Comparison of ENCODE assay signal across 10 cellular contexts in genomic region chr2:201357216-201357615, GRCh38. TPM values are rescaled to one million over a fixed set of nuclear protein-coding genes. Genes with fewer than 3 reads are reported as not detected.
DNase-seq lines count a peak whose midpoint lies in the region; ATAC-seq and TF ChIP-seq lines count a peak whose summit lies in the region.
"Had no signal": no experiment of that assay in that cellular context is flagged by ENCODE, and none has a peak within 500 bp of the region (broad histone marks: within the 10 kb centered on the region; RNA-seq: fewer than 3 reads in every experiment).

FLACC1 (minus strand) TSS chr2:201357345; CDS start chr2:201351404, 5,941 bp downstream.

- H3K4me1 Mint-ChIP-seq in chondrocyte (ENCODE audit: low read depth): peaks cover 24% of the 10 kb centered on the region
- peaks cover 21% of the 10 kb centered on the region for H3K4me1 Mint-ChIP-seq in activated CD4-positive, alpha-beta memory T cell treated with anti-CD3 and anti-CD28 coated beads, Interleukin-2, amount 10 ng/mL, durations not matched to agents 7 days and 5 days
- H3K4me1 Mint-ChIP-seq in activated T-cell treated with anti-CD3 and anti-CD28 coated beads, Interleukin-2, amount 50 U/mL, for 24 hours (ENCODE audit: low read depth): peaks cover 26% of the 10 kb centered on the region

- H3K36me3 Mint-ChIP-seq in chondrocyte (ENCODE audit: low read depth): peaks cover 16% of the 10 kb centered on the region
- H3K36me3 Mint-ChIP-seq in activated CD4-positive, alpha-beta memory T cell treated with anti-CD3 and anti-CD28 coated beads, Interleukin-2, amount 10 ng/mL, durations not matched to agents 7 days and 5 days (ENCODE audit: low read depth): peaks cover 36% of the 10 kb centered on the region
- peaks cover 19% of the 10 kb centered on the region for H3K36me3 Mint-ChIP-seq in activated T-cell treated with anti-CD3 and anti-CD28 coated beads, Interleukin-2, amount 50 U/mL, for 24 hours (ENCODE audit: low read depth)

- H3K4me1 ChIP-seq in A673 (ENCODE audit: insufficient read depth, low read length, poor library complexity, severe bottlenecking) (no peaks in the 10 kb centered on the region), HUES64 (ENCODE audit: insufficient read depth, low read length) (no peaks in the 10 kb centered on the region), left lung (no peaks in the 10 kb centered on the region)

- H3K9me3 Mint-ChIP-seq in chondrocyte (ENCODE audit: low read depth): peaks cover 3% of the 10 kb centered on the region
- peaks cover 4% of the 10 kb centered on the region for H3K9me3 Mint-ChIP-seq in activated CD4-positive, alpha-beta memory T cell treated with anti-CD3 and anti-CD28 coated beads, Interleukin-2, amount 10 ng/mL, durations not matched to agents 7 days and 5 days
- H3K9me3 Mint-ChIP-seq in activated T-cell treated with anti-CD3 and anti-CD28 coated beads, Interleukin-2, amount 50 U/mL, for 24 hours: no peaks in the 10 kb centered on the region

- no peak within 1 kb of the TSS for H3K4me3 Mint-ChIP-seq in chondrocyte (ENCODE audit: unreplicated experiment)
- no peak within 1 kb of the TSS for H3K4me3 Mint-ChIP-seq in activated CD4-positive, alpha-beta memory T cell treated with anti-CD3 and anti-CD28 coated beads, Interleukin-2, amount 10 ng/mL, durations not matched to agents 7 days and 5 days
- no peak within 1 kb of the TSS for H3K4me3 Mint-ChIP-seq in activated T-cell treated with anti-CD3 and anti-CD28 coated beads, Interleukin-2, amount 50 U/mL, for 24 hours

- no peaks in the 10 kb centered on the region for H3K9me3 ChIP-seq in A673 (ENCODE audit: low read depth, low read length, poor library complexity, severe bottlenecking)
- no peaks in the 10 kb centered on the region for H3K9me3 ChIP-seq in HUES64 (ENCODE audit: insufficient read depth, low read depth, low read length)
- H3K9me3 ChIP-seq in left lung: no peaks in the 10 kb centered on the region

- CTCF ChIA-PET in A673 (lab: Charles Lee): no interaction called here
- CTCF ChIA-PET in activated CD4-positive, alpha-beta memory T cell treated with anti-CD3 and anti-CD28 coated beads, Interleukin-2, amount 10 ng/mL, durations not matched to agents 7 days and 5 days (lab: Charles Lee): no interaction called here

- TF ChIP-seq CTCF in A673 (conservative IDR thresholded peaks at IDR 0.05; ENCODE audit: low read depth, low read length): no peak
- TF ChIP-seq CTCF in chondrocyte (IDR thresholded peaks at IDR 0.05): no peak
- TF ChIP-seq CTCF in left lung (IDR thresholded peaks at IDR 0.05): no peak

- H3K9ac ChIP-seq in HUES64 (ENCODE audit: low read depth, low read length): no peak within 1 kb of the TSS

- no peaks in the 10 kb centered on the region for H3K27me3 ChIP-seq in A673 (replicated peaks; ENCODE audit: insufficient read depth, low read depth, low read length, poor library complexity)
- no peaks in the 10 kb centered on the region for H3K27me3 ChIP-seq in HUES64 (ENCODE audit: insufficient read depth, low read length)
- H3K27me3 ChIP-seq in left lung: no peaks in the 10 kb centered on the region

- POLR2A ChIA-PET in A673 (lab: Charles Lee; ENCODE audit: low non-redundant PET): no interaction called here
- POLR2A ChIA-PET in activated CD4-positive, alpha-beta memory T cell treated with anti-CD3 and anti-CD28 coated beads, Interleukin-2, amount 10 ng/mL, durations not matched to agents 7 days and 5 days (lab: Charles Lee): interaction anchor here (1.0 kb wide), 2 partner anchors 92 to 94 kb away, joined by 3 read pairs; no protein-coding TSS in a partner anchor

- H3K27ac ChIP-seq in A673 (ENCODE audit: low read depth, low read length, poor library complexity, severe bottlenecking): no peak within 1 kb of the TSS
- 0 out of 2 replicates have a peak within 1 kb of the TSS, but pooled peaks have one; percentile 23 for H3K27ac ChIP-seq in HUES64 (ENCODE audit: low read depth, low read length)
- peak within 1 kb of the TSS; percentile 69 to 76 for H3K27ac ChIP-seq in left lung
- H3K27ac ChIP-seq: HL-60 had no signal

- H3K36me3 ChIP-seq in A673 (ENCODE audit: insufficient read depth, low read length, poor library complexity, severe bottlenecking): no peaks in the 10 kb centered on the region
- H3K36me3 ChIP-seq in HUES64 (ENCODE audit: insufficient read depth, low read length): no peaks in the 10 kb centered on the region
- peaks cover 0 to 7% of the 10 kb centered on the region in 2 donors for H3K36me3 ChIP-seq in left lung

- WGBS in HUES64: 58% methylated on average over 1 of the region's 1 CpG

- intact Hi-C loops in A673 (cut with micrococcal nuclease; ENCODE audit: unreplicated experiment) (no loop called here), left lung (cut with DNase I) (no loop called here)

- no TSS peak for BruUV-seq in A673 (replicated peaks; lab: Mats Ljungman, UMichigan)

- no peaks in the 10 kb centered on the region for H3K27me3 Mint-ChIP-seq in chondrocyte (ENCODE audit: low read depth)
- H3K27me3 Mint-ChIP-seq in activated CD4-positive, alpha-beta memory T cell treated with anti-CD3 and anti-CD28 coated beads, Interleukin-2, amount 10 ng/mL, durations not matched to agents 7 days and 5 days: no peaks in the 10 kb centered on the region
- no peaks in the 10 kb centered on the region for H3K27me3 Mint-ChIP-seq in activated T-cell treated with anti-CD3 and anti-CD28 coated beads, Interleukin-2, amount 50 U/mL, for 24 hours

- H3K4me3 ChIP-seq in A673 (ENCODE audit: low read depth, low read length, poor library complexity, severe bottlenecking) (no peak within 1 kb of the TSS), HUES64 (ENCODE audit: low read length) (no peak within 1 kb of the TSS), left lung (no peak within 1 kb of the TSS)

- H3K27ac Mint-ChIP-seq in chondrocyte (ENCODE audit: unreplicated experiment): peak within 1 kb of the TSS; percentile 72
- no peak within 1 kb of the TSS for H3K27ac Mint-ChIP-seq in activated CD4-positive, alpha-beta memory T cell treated with anti-CD3 and anti-CD28 coated beads, Interleukin-2, amount 10 ng/mL, durations not matched to agents 7 days and 5 days
- H3K27ac Mint-ChIP-seq in activated T-cell treated with anti-CD3 and anti-CD28 coated beads, Interleukin-2, amount 50 U/mL, for 24 hours: no peak within 1 kb of the TSS

- ATAC-seq in left lung: peak; percentile 96
- ATAC-seq in GM21515 (IDR thresholded peaks at IDR 0.05; ENCODE audit: unreplicated experiment): no peak

- DNase-seq in A673 (ENCODE audit: low spot score): peak; percentile 35
- no peak for DNase-seq in chondrocyte (ENCODE audit: low spot score)
- DNase-seq in left lung: no peak
- DNase-seq in activated CD4-positive, alpha-beta memory T cell treated with anti-CD3 and anti-CD28 coated beads, Interleukin-2, amount 10 ng/mL, durations not matched to agents 7 days and 5 days: no peak
- DNase-seq in ureter (ENCODE audit: low spot score): no peak
- no peak for DNase-seq in activated T-cell treated with anti-CD3 and anti-CD28 coated beads, Interleukin-2, amount 50 U/mL, for 24 hours
- DNase-seq: COR-L47 had no signal

RNA-seq across cellular contexts. Expression of gene FLACC1, which starts in this region (rescaled TPM):
- total RNA-seq in A673 (2021): 2.2 and 2.4 TPM in 2 replicates
- 0.30 TPM for polyA plus RNA-seq in HUES64 (2013, experiment 1 of 2)
- polyA plus RNA-seq in HUES64 (2013, experiment 2 of 2): not detected
- 1.4 to 2.1 TPM (median 1.5 TPM) in 3 replicates for total RNA-seq in chondrocyte
- total RNA-seq in left lung: 1 to 10 TPM; 1.5 to 2.0 TPM
- 1 to 10 TPM; 2.7 to 3.1 TPM for total RNA-seq in activated CD4-positive, alpha-beta memory T cell treated with anti-CD3 and anti-CD28 coated beads, Interleukin-2, amount 10 ng/mL, durations not matched to agents 7 days and 5 days
- total RNA-seq in ureter: 4.4 TPM
